2 cellular contexts compared by ENCODE assay signal in the genomic region with DNA sequence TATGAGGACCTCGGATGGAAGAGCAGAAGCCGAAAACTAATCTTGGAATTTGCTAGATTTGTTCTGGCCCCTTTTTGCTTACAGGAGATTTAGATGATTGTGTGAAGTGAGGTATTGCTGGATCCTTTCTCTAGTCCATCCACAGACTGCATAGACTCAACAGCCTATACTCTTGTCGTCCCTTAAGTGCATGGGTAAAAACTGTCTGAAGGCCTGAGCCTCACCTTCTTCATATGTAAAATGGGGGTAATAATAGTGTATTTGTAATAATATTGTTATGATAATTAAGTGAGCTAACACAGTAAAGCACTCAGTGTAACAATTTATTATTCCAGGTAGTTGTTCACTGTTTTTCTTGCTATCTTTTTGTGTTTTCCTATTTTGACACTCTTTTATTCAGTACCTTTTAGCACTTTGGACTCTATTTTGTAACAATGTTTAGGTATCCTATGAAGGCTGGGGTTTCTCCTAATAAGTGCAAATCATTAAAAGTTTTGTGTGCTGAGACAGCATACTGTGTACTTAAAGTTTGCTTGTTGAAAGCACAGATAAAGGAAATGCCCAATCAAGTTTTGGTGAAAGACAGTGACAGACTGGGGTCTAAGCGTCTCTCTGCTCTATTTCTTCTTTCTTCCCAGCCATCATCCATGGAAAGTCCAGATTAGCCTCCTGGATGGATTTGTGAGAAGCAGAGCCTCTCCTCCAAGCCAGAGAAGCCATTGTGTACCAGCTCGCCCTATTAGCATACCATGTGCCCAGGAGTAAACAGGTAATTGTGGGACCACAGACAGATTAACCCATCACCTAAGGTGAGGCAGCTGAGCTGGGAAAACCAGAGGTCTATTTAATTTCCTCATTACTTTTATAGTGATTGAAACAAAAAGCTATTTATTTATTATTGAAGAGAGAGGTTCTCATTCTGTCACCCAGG.
TF ChIP-seq lines count a peak whose summit lies in the region.

No MANE protein-coding gene starts in this region.

TF ChIP-seq in GM23338, 12 proteins besides CTCF, POLR2A, EP300 and RAD21 (continues in another document):
- TF ChIP-seq JUNB (IDR thresholded peaks at IDR 0.05; ENCODE audit: unreplicated experiment), result no peak
- no peak for TF ChIP-seq EZH2phosphoT487 (IDR thresholded peaks at IDR 0.05; ENCODE audit: unreplicated experiment)
- no peak for TF ChIP-seq POLR2AphosphoS5 (IDR thresholded peaks at IDR 0.05; ENCODE audit: low read depth)
- TF ChIP-seq REST (IDR thresholded peaks at IDR 0.05; ENCODE audit: unreplicated experiment), result no peak
- TF ChIP-seq ZNF462 (CRISPR knock-in tag; IDR thresholded peaks at IDR 0.05), result no peak
- no peak for TF ChIP-seq NANOG (IDR thresholded peaks at IDR 0.05; ENCODE audit: borderline replicate concordance)
- TF ChIP-seq CREB1 (CRISPR knock-in tag; IDR thresholded peaks at IDR 0.05; ENCODE audit: low read depth), result no peak
- TF ChIP-seq ZNF114 (CRISPR knock-in tag; IDR thresholded peaks at IDR 0.05), result no peak
- TF ChIP-seq STAT1 (IDR thresholded peaks at IDR 0.05; ENCODE audit: unreplicated experiment), result no peak

TF ChIP-seq in endothelial cell of umbilical vein, 7 proteins besides CTCF, POLR2A, EP300 and RAD21:
- TF ChIP-seq MAX (IDR thresholded peaks at IDR 0.05; ENCODE audit: insufficient read depth, insufficient read length), result no peak
- TF ChIP-seq JUN (IDR thresholded peaks at IDR 0.05; ENCODE audit: borderline replicate concordance, insufficient read depth, insufficient read length, low read depth), result no peak
- TF ChIP-seq POLR2AphosphoS5 (IDR thresholded peaks at IDR 0.05; ENCODE audit: insufficient read depth, low read depth, low read length), result no peak
- no peak for TF ChIP-seq EZH2 (IDR thresholded peaks at IDR 0.05; ENCODE audit: borderline replicate concordance, low read depth, low read length, severe bottlenecking)
- TF ChIP-seq GATA2 (IDR thresholded peaks at IDR 0.05; ENCODE audit: insufficient read depth, insufficient read length, low read depth, low read length), result no peak
- no peak for TF ChIP-seq MYC (IDR thresholded peaks at IDR 0.05; ENCODE audit: low read depth, low read length)
- no peak for TF ChIP-seq FOS (IDR thresholded peaks at IDR 0.05; ENCODE audit: borderline replicate concordance, insufficient read depth, low read length)
